In the genomic region with DNA sequence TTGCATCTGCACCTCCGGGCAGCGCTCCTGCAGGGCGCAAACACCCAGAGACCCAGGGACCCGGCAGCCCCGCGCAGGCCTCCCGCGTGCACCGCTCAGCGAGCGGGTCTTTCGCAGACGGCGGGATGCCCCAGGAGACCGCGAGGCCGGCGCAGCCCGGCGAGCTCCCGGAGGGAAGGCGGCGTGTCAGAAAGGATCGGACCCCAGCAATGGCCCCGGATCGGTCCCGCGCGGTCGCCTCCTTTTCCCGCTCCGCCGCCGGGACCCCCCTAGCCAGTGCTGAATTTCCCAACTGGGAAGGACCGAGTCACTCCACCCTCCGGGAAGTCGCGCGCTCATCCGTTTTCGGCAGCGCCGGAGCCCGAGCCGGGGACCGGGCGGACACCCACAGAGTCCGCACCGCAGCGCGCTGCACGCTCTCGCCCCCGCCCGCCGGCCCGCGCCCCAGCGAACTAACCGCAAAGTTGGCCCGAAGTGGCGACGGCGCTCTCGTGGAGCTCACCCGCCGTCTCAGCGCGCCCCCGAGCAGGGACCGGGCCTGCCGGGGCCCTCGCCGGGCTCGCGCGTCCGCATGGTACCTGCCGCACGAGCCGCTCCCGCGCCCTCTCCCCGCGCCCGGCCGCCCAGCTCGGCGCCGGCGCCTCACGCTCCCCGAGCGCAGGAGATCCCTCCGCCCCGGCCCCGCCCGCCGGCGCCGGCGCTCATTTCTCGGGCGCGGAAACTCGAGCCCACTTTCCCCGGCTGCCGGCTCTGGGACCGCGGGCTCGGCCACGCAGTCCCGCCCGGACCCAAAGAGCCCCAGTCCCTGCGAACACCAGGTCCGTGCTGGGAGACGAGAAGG, we compare ENCODE assay signal across 9 cellular contexts. TPM values are rescaled to one million over a fixed set of nuclear protein-coding genes. Genes with fewer than 3 reads are reported as not detected.
DNase-seq lines count a peak whose midpoint lies in the region; ATAC-seq and TF ChIP-seq lines count a peak whose summit lies in the region.
"Had no signal": no experiment of that assay in that cellular context is flagged by ENCODE, and none has a peak within 500 bp of the region (broad histone marks: within the 10 kb centered on the region; RNA-seq: fewer than 3 reads in every experiment).

FAT1 (minus strand) TSS at position 650 of the 841 bp plus-strand sequence. CDS start 14,029 bp downstream, outside the sequence.

- no peaks in the 10 kb centered on the region for H3K36me3 ChIP-seq in iPS-15b (ENCODE audit: control insufficient read depth, insufficient read depth, low read length)

- peaks cover 0 to 12% (median 6%) of the 10 kb centered on the region in 5 experiments for H3K9me3 Mint-ChIP-seq in brain

- peak within 1 kb of the TSS; percentile 87 for H3K9ac ChIP-seq in iPS-15b (ENCODE audit: low read depth, low read length)

- H3K4me3 Mint-ChIP-seq in brain, result peak within 1 kb of the TSS; percentile 95 to 100 (median 99)

- ATAC-seq in sciatic nerve, result peak; percentile 50

- H3K36me3 Mint-ChIP-seq in brain, result peaks cover 10% of the 10 kb centered on the region

- H3K4me3 ChIP-seq in iPS-15b (ENCODE audit: low read depth, low read length), result peak within 1 kb of the TSS; percentile 94

- H3K4me1 Mint-ChIP-seq in brain, result peaks cover 28% of the 10 kb centered on the region

- no peak for TF ChIP-seq CTCF in brain (conservative IDR thresholded peaks at IDR 0.05)

- H3K9me3 ChIP-seq in iPS-15b (ENCODE audit: control insufficient read depth, insufficient read depth, low read length), result no peaks in the 10 kb centered on the region

- H3K27me3 ChIP-seq in iPS-15b (ENCODE audit: control insufficient read depth, insufficient read depth, low read length), result peaks cover 16% of the 10 kb centered on the region

- intact Hi-C loops in sciatic nerve (cut with DNase I), result no loop called here

- peak within 1 kb of the TSS; percentile 96 to 99 (median 98) for H3K27ac Mint-ChIP-seq in brain
- H3K27ac Mint-ChIP-seq: CD4-positive, CD25-positive, alpha-beta regulatory T cell had no signal

- DNase-seq in NCI-H1417 (lab: John Stamatoyannopoulos, UW) (peak in 2 of 3 experiments; percentile 64 to 79), NCI-H1417 treated with DMSO at 0.1 percent for 48 hours (lab: John Stamatoyannopoulos, UW) (no peak), NCI-H2029 (lab: John Stamatoyannopoulos, UW) (peak; percentile 52), sciatic nerve (ENCODE audit: low spot score) (peak; percentile 82), cortex of kidney (lab: John Stamatoyannopoulos, UW) (no peak), superior temporal gyrus (ENCODE audit: extremely low spot score) (no peak)
- DNase-seq: CD4-positive, CD25-positive, alpha-beta regulatory T cell had no signal

- H3K27me3 Mint-ChIP-seq in brain, result peaks cover 25% of the 10 kb centered on the region

- peaks cover 25% of the 10 kb centered on the region for H3K4me1 ChIP-seq in iPS-15b (ENCODE audit: control insufficient read depth, insufficient read depth, low read length)

RNA-seq across cellular contexts. Expression of gene FAT1, which starts in this region (rescaled TPM):
- polyA plus RNA-seq in brain (ENCODE audit: insufficient read depth, low read depth, low replicate concordance), result 16.9 TPM
- total RNA-seq in sciatic nerve, result 151 TPM
- total RNA-seq: CD4-positive, CD25-positive, alpha-beta regulatory T cell had no signal

Comparison
In these comparisons a context has a peak if more than half of its experiments do, and no peak if none do; other contexts are left out.
1. DNase-seq: peak in NCI-H1417 (2 of 3), NCI-H2029 (single experiment) and sciatic nerve (single experiment); none in NCI-H1417 treated with DMSO at 0.1 percent for 48 hours (single experiment), cortex of kidney (single experiment) and superior temporal gyrus (single experiment).